ENCODE assay signal across 21 cellular contexts in genomic region chr5:164090358-164090757, GRCh38.
"Had no signal": no experiment of that assay in that cellular context is flagged by ENCODE, and none has a peak within 500 bp of the region (broad histone marks: within the 10 kb centered on the region; RNA-seq: fewer than 3 reads in every experiment).

No MANE protein-coding gene starts in this region.

- ATAC-seq: gastroesophageal sphincter; left lung; naive thymus-derived CD4-positive, alpha-beta T cell had no signal

- H3K4me1 Mint-ChIP-seq: naive thymus-derived CD4-positive, alpha-beta T cell; nephron progenitor cell had no signal

- H3K4me1 ChIP-seq: esophagus muscularis mucosa, gastroesophageal sphincter, left lung, right atrium auricular region, sigmoid colon had no signal

- H3K27ac ChIP-seq: epithelial cell of prostate, esophagus muscularis mucosa, gastroesophageal sphincter, left lung, neutrophil, right atrium auricular region, sigmoid colon, skin epidermis had no signal

- H3K36me3 ChIP-seq: esophagus muscularis mucosa, gastroesophageal sphincter, left lung, neutrophil, right atrium auricular region, sigmoid colon had no signal

- DNase-seq: effector memory CD4-positive, alpha-beta T cell; glutamatergic neuron; left lung; mesendoderm; naive thymus-derived CD4-positive, alpha-beta T cell; nephron progenitor cell; posterior cingulate gyrus; sigmoid colon; stimulated activated CD4-positive, alpha-beta T cell treated with anti-CD3 and anti-CD28 coated beads, Interleukin-12 subunit alpha, Interleukin-12 subunit beta, amount 100 ng/mL, for 4 hours; stimulated activated naive CD4-positive, alpha-beta T cell treated with Interleukin-2 at 50 U/mL for 16 hours; trophoblast cell had no signal

- H3K4me3 ChIP-seq: esophagus muscularis mucosa, gastroesophageal sphincter, left lung, lung, right atrium auricular region, sigmoid colon, skin epidermis had no signal

- FAIRE-seq: endometrium, keratinocyte, urothelium cell line had no signal

- H3K36me3 Mint-ChIP-seq: naive thymus-derived CD4-positive, alpha-beta T cell had no signal

- H3K9me3 ChIP-seq: esophagus muscularis mucosa, neutrophil, right atrium auricular region had no signal

- H3K27ac Mint-ChIP-seq: naive thymus-derived CD4-positive, alpha-beta T cell; nephron progenitor cell had no signal

- H3K4me3 Mint-ChIP-seq: naive thymus-derived CD4-positive, alpha-beta T cell; nephron progenitor cell had no signal

- H3K27me3 Mint-ChIP-seq: naive thymus-derived CD4-positive, alpha-beta T cell had no signal

- H3K27me3 ChIP-seq: esophagus muscularis mucosa, gastroesophageal sphincter, left lung, neutrophil, right atrium auricular region, sigmoid colon had no signal
